In genomic region chr14:65346895-65347294, GRCh38 we compare ENCODE assay signal across 16 cellular contexts.
A peak's percentile ranks its signal among the peaks of the same experiment; 100 is the strongest.
DNase-seq lines count a peak whose midpoint lies in the region; ATAC-seq, FAIRE-seq and TF ChIP-seq lines count a peak whose summit lies in the region.
"Had no signal": no experiment of that assay in that cellular context is flagged by ENCODE, and none has a peak within 500 bp of the region (broad histone marks: within the 10 kb centered on the region; RNA-seq: fewer than 3 reads in every experiment).

No MANE protein-coding gene starts in this region.

- TF ChIP-seq RAD21 in A549 (conservative IDR thresholded peaks at IDR 0.05 in 1 of 2, IDR thresholded peaks at IDR 0.05 in 1 of 2), result no peak

- ATAC-seq in A549 (no peak), HG02884 (IDR thresholded peaks at IDR 0.05; ENCODE audit: unreplicated experiment) (no peak), GM19463 (IDR thresholded peaks at IDR 0.05; ENCODE audit: unreplicated experiment) (no peak)
- ATAC-seq: stimulated activated effector memory CD8-positive, alpha-beta T cell treated with anti-CD3 and anti-CD28 coated beads, Interleukin-12 subunit alpha, Interleukin-12 subunit beta, amount 100 ng/mL, for 72 hours had no signal

- no peak overlapping the region for H2BK120ac ChIP-seq in mesenchymal stem cell (ENCODE audit: low read depth, low read length)

- no peak for TF ChIP-seq EP300 in A549 (IDR thresholded peaks at IDR 0.05)

- no peak overlapping the region for H3K23ac ChIP-seq in mesenchymal stem cell (ENCODE audit: low read length in 2 of 2)

- no peak for FAIRE-seq in A549 (lab: Jason Lieb, UNC)
- FAIRE-seq: GM18507 had no signal

- WGBS in A549 (ENCODE audit: missing lambda C conversion rate), result 64% methylated on average over 5 of the region's 5 CpGs
- WGBS in mesenchymal stem cell, result 60% methylated on average over 5 of the region's 5 CpGs

- H2AFZ ChIP-seq in MM.1S (ENCODE audit: low read length), result peak overlapping the region; percentile 28
- H2AFZ ChIP-seq in mesenchymal stem cell (ENCODE audit: low read depth, low read length), result no peak overlapping the region
- H2AFZ ChIP-seq: neural progenitor cell had no signal

- CTCF ChIA-PET in A549 (lab: Yijun Ruan, JAX), result interaction anchor here (1.4 kb wide), 1 partner anchor 14 kb away, joined by 4 read pairs; no protein-coding TSS in a partner anchor

- no peak overlapping the region for H2AK5ac ChIP-seq in mesenchymal stem cell (ENCODE audit: low read length, severe bottlenecking)

- H4K8ac ChIP-seq in mesenchymal stem cell (ENCODE audit: low read length), result peak overlapping the region; percentile 16

- H3K9me2 ChIP-seq in MM.1S (replicated peaks; ENCODE audit: insufficient read depth, low read length), result no peaks in the 10 kb centered on the region

- H3K36me3 ChIP-seq in MM.1S (replicated peaks; ENCODE audit: insufficient read depth, low read length) (no peaks in the 10 kb centered on the region), mesenchymal stem cell (ENCODE audit: control insufficient read depth in 1 of 2, insufficient read depth in 2 of 2, low read depth in 1 of 2, low read length in 2 of 2) (no peaks in the 10 kb centered on the region)
- H3K36me3 ChIP-seq: esophagus squamous epithelium, MG63, neural progenitor cell had no signal

- no peaks in the 10 kb centered on the region for H3K27me3 ChIP-seq in MM.1S (replicated peaks; ENCODE audit: insufficient read depth, low read length)
- no peaks in the 10 kb centered on the region for H3K27me3 ChIP-seq in mesenchymal stem cell (ENCODE audit: control insufficient read depth in 1 of 2, insufficient read depth in 1 of 2, low read length in 2 of 2)
- H3K27me3 ChIP-seq: esophagus squamous epithelium, MG63, neural progenitor cell had no signal

- no peaks in the 10 kb centered on the region for H4K20me1 ChIP-seq in MM.1S (ENCODE audit: insufficient read depth, low read length)

- DNase-seq in A549 (ENCODE audit: low read depth in 1 of 2, low spot score in 1 of 2), result no peak
- DNase-seq in MM.1S, result peak; percentile 33
- peak; percentile 32 for DNase-seq in fibroblast of mammary gland (ENCODE audit: low read depth)
- no peak for DNase-seq in mesenchymal stem cell
- no peak for DNase-seq in KG1 (lab: John Stamatoyannopoulos, UW)
- DNase-seq in stimulated activated CD4-positive, alpha-beta T cell treated with anti-CD3 and anti-CD28 coated beads, Interleukin-2, amount 100 ng/mL, for 48 hours, result no peak
- DNase-seq: activated CD4-positive, alpha-beta memory T cell treated with anti-CD3 and anti-CD28 coated beads for 36 hours; dermis blood vessel endothelial cell; esophagus squamous epithelium; MG63; NCI-H2081 had no signal

- no peak overlapping the region for H3K4me2 ChIP-seq in A549
- peak overlapping the region; percentile 34 for H3K4me2 ChIP-seq in MM.1S (ENCODE audit: low read depth, low read length)
- no peak overlapping the region for H3K4me2 ChIP-seq in mesenchymal stem cell (ENCODE audit: low read length, poor library complexity, severe bottlenecking)
- H3K4me2 ChIP-seq: neural progenitor cell had no signal

- H3K27ac ChIP-seq in A549 (no peak overlapping the region), MM.1S (ENCODE audit: low read length) (peak overlapping the region; percentile 19; the same call in 1 of the 2 replicates), mesenchymal stem cell (ENCODE audit: low read length, poor library complexity, severe bottlenecking) (no peak overlapping the region)
- H3K27ac ChIP-seq: esophagus squamous epithelium, neural progenitor cell had no signal

- TF ChIP-seq CTCF in A549 (IDR thresholded peaks at IDR 0.05) (no peak), MM.1S (IDR thresholded peaks at IDR 0.05; ENCODE audit: low read length) (no peak), fibroblast of mammary gland (conservative IDR thresholded peaks at IDR 0.05; ENCODE audit: control insufficient read depth, insufficient read depth, low read depth, low read length) (no peak)

- no peak overlapping the region for H2BK15ac ChIP-seq in mesenchymal stem cell (ENCODE audit: low read depth, poor library complexity, severe bottlenecking)

- POLR2A ChIA-PET in A549 (lab: Yijun Ruan, JAX), result no interaction called here

- H3K79me1 ChIP-seq in mesenchymal stem cell (replicated peaks; ENCODE audit: low read length, poor library complexity, severe bottlenecking), result no peaks in the 10 kb centered on the region

- H3K9ac ChIP-seq in MM.1S (ENCODE audit: low read length) (peak overlapping the region; percentile 33; the same call in 1 of the 2 replicates), mesenchymal stem cell (ENCODE audit: low read length) (peak overlapping the region; percentile 79)
- H3K9ac ChIP-seq: neural progenitor cell had no signal

- no peak overlapping the region for H3K4ac ChIP-seq in mesenchymal stem cell (ENCODE audit: low read depth in 1 of 2, low read length in 2 of 2)

- no peak overlapping the region for H2BK12ac ChIP-seq in mesenchymal stem cell (ENCODE audit: low read length in 2 of 2)

- H2BK5ac ChIP-seq in mesenchymal stem cell (ENCODE audit: low read depth, low read length, poor library complexity, severe bottlenecking), result no peak overlapping the region

- no peak overlapping the region for H3K14ac ChIP-seq in mesenchymal stem cell (ENCODE audit: low read length in 2 of 2)

- H3K4me1 ChIP-seq in A549, result no peaks in the 10 kb centered on the region
- H3K4me1 ChIP-seq in MM.1S (ENCODE audit: low read length), result peaks cover 14% of the 10 kb centered on the region
- H3K4me1 ChIP-seq in mesenchymal stem cell (ENCODE audit: control insufficient read depth, insufficient read depth, low read depth, low read length), result peaks cover 2% of the 10 kb centered on the region
- H3K4me1 ChIP-seq: neural progenitor cell had no signal

- H3K9me3 ChIP-seq in A549, result no peaks in the 10 kb centered on the region
- no peaks in the 10 kb centered on the region for H3K9me3 ChIP-seq in MM.1S (replicated peaks; ENCODE audit: insufficient read depth, low read length)
- H3K9me3 ChIP-seq in mesenchymal stem cell (ENCODE audit: control insufficient read depth, low read length), result no peaks in the 10 kb centered on the region
- H3K9me3 ChIP-seq: esophagus squamous epithelium, MG63 had no signal

- H4K91ac ChIP-seq in mesenchymal stem cell (ENCODE audit: low read length), result no peak overlapping the region

- no peak overlapping the region for H3K4me3 ChIP-seq in A549
- H3K4me3 ChIP-seq in MM.1S (ENCODE audit: low read length), result no peak overlapping the region
- no peak overlapping the region for H3K4me3 ChIP-seq in fibroblast of mammary gland (ENCODE audit: control insufficient read depth, low read depth, low read length)
- H3K4me3 ChIP-seq in mesenchymal stem cell (ENCODE audit: insufficient read depth in 1 of 2, low read depth in 1 of 2, low read length in 2 of 2), result no peak overlapping the region
- H3K4me3 ChIP-seq: esophagus squamous epithelium, MG63, neural progenitor cell had no signal

- TF ChIP-seq POLR2A in A549 (IDR thresholded peaks at IDR 0.05; ENCODE audit: low read length), result no peak

- peak overlapping the region in 1 of 2 experiments; percentile 68 for H3K18ac ChIP-seq in mesenchymal stem cell (ENCODE audit: low read depth in 1 of 2, low read length in 2 of 2)

- peaks cover 3% of the 10 kb centered on the region for H3F3A ChIP-seq in MM.1S (ENCODE audit: insufficient read depth, low read length)

- no peaks in the 10 kb centered on the region for H3K79me2 ChIP-seq in MM.1S (ENCODE audit: low read length)

TF ChIP-seq in A549, 52 proteins besides CTCF, POLR2A, EP300 and RAD21:
- TF ChIP-seq FOSL2 (IDR thresholded peaks at IDR 0.05) (no peak), FOSL2 (CRISPR knock-in tag; IDR thresholded peaks at IDR 0.05) (no peak), MAFK (IDR thresholded peaks at IDR 0.05; ENCODE audit: partially characterized antibody) (peak; percentile 48), USF2 (IDR thresholded peaks at IDR 0.05) (no peak), TP53 (CRISPR knock-in tag; IDR thresholded peaks at IDR 0.05) (no peak), HMGXB4 (CRISPR knock-in tag; IDR thresholded peaks at IDR 0.05; ENCODE audit: borderline replicate concordance) (no peak), ZC3H11A (IDR thresholded peaks at IDR 0.05) (no peak)
TF ChIP-seq in A549: peak in this region for 1.

Comparison
In these comparisons a context has a peak if more than half of its experiments do, and no peak if none do; other contexts are left out.
1. DNase-seq: peak in MM.1S (single experiment) and fibroblast of mammary gland (single experiment); none in A549 (0 of 2), mesenchymal stem cell (single experiment), KG1 (single experiment) and stimulated activated CD4-positive, alpha-beta T cell treated with anti-CD3 and anti-CD28 coated beads, Interleukin-2, amount 100 ng/mL, for 48 hours (0 of 2).